ENCODE assay signal across 9 cellular contexts in the genomic region with DNA sequence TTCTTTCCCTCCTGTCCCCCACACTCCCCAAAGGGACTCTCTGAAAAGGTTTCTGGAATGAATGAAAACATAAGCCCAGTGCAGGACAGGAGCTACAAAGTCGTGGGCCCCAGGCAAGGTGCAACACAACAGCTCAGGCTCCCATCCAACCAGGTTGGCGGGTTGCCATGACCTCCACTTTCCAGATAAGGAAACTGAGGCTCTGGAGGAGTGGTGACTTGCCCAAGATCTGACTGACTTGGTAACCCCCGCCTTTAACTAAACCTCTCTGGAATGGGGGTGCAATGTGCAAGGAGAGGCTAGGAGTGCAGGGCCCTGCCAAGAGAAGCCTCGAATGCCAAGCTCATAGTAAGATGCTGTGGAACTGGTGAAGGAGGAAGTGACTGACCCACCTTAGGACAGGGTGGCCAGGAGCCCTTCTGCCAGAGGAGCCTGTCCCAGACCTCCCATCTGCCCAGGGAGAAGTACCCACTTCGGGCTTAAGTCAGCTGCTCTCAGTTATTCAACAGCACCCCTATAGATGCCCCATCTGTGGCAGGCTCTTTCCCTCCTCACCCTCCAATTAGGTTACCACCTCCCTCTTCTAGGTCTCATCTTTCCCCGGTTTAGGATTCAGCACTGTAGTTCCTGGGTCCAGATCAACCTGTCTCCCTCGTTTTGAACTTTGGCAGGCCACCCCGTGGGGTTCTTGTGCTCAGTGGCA. TPM values are rescaled to one million over a fixed set of nuclear protein-coding genes. Genes with fewer than 3 reads are reported as not detected.
DNase-seq lines count a peak whose midpoint lies in the region; ATAC-seq, FAIRE-seq and TF ChIP-seq lines count a peak whose summit lies in the region.
"Had no signal": no experiment of that assay in that cellular context is flagged by ENCODE, and none has a peak within 500 bp of the region (broad histone marks: within the 10 kb centered on the region; RNA-seq: fewer than 3 reads in every experiment).

No MANE protein-coding gene starts in this region.

- DNase-seq in IMR-90 (no peak), GM12892 (ENCODE audit: insufficient read length) (no peak), NCI-H774 (lab: John Stamatoyannopoulos, UW) (no peak), NCI-H82 (lab: John Stamatoyannopoulos, UW) (no peak), HK-2 (ENCODE audit: unreplicated experiment) (no peak)
- no peak for DNase-seq in activated naive CD4-positive, alpha-beta T cell treated with anti-CD3 and anti-CD28 coated beads, Interleukin-2, amount 10 ng/mL, durations not matched to agents 7 days and 5 days

- peak overlapping the region; percentile 99 for H2AK5ac ChIP-seq in IMR-90 (ENCODE audit: low read depth, low read length)

- H3K9me1 ChIP-seq in IMR-90 (ENCODE audit: insufficient read depth, low read length) = peaks cover 20% of the 10 kb centered on the region

- H3K9me3 Mint-ChIP-seq in activated naive CD4-positive, alpha-beta T cell treated with anti-CD3 and anti-CD28 coated beads, Interleukin-2, amount 10 ng/mL, durations not matched to agents 7 days and 5 days = no peaks in the 10 kb centered on the region

- 0 out of 2 replicates have a peak overlapping the region, but pooled peaks have one; percentile 77 for H2BK20ac ChIP-seq in IMR-90 (ENCODE audit: low read depth, low read length)

- 74% methylated on average over 2 of the region's 8 CpGs; no CpG with 5 or more reads in 1 of the 2 experiments for WGBS in IMR-90 (ENCODE audit: extremely low coverage in 2 of 2, insufficient read length in 1 of 2), 2 experiments

- TF ChIP-seq CTCF in IMR-90 (conservative IDR thresholded peaks at IDR 0.05; ENCODE audit: low read depth, low read length) = no peak

- no peak overlapping the region for H3K27ac ChIP-seq in IMR-90 (ENCODE audit: insufficient read depth, low read length)
- peak overlapping the region; percentile 98 for H3K27ac ChIP-seq in layer of hippocampus (ENCODE audit: low read depth, low read length)
- H3K27ac ChIP-seq in stomach smooth muscle (ENCODE audit: low read length) = peak overlapping the region; percentile 85

- peak overlapping the region; percentile 92; the same call in 1 of the 2 replicates for H2BK120ac ChIP-seq in IMR-90 (ENCODE audit: low read depth, low read length)

- H3K36me3 ChIP-seq in IMR-90 (ENCODE audit: control insufficient read depth, insufficient read depth, low read length) (peaks cover 17% of the 10 kb centered on the region), stomach smooth muscle (ENCODE audit: control insufficient read depth in 2 of 2, insufficient read depth in 2 of 2, low read length in 2 of 2) (peaks cover 15 to 17% of the 10 kb centered on the region in 2 donors)

- peaks cover 24% of the 10 kb centered on the region for H3K36me3 Mint-ChIP-seq in activated naive CD4-positive, alpha-beta T cell treated with anti-CD3 and anti-CD28 coated beads, Interleukin-2, amount 10 ng/mL, durations not matched to agents 7 days and 5 days

- H3K4me1 ChIP-seq in IMR-90 (ENCODE audit: control insufficient read depth, insufficient read depth, low read length) (peaks cover 15% of the 10 kb centered on the region), stomach smooth muscle (ENCODE audit: control insufficient read depth, insufficient read depth, low read length) (peaks cover 29% of the 10 kb centered on the region)

- TF ChIP-seq POLR2A in IMR-90 (IDR thresholded peaks at IDR 0.05; ENCODE audit: low read depth, low read length) (no peak), GM12892 (IDR thresholded peaks at IDR 0.05; ENCODE audit: low read depth, low read length) (no peak)

- no peak for TF ChIP-seq RAD21 in IMR-90 (IDR thresholded peaks at IDR 0.05; ENCODE audit: low read length)

- BruUV-seq in IMR-90 (replicated peaks; lab: Mats Ljungman, UMichigan) = no TSS peak

- H3K14ac ChIP-seq in IMR-90 (replicated peaks; ENCODE audit: low read depth, low read length) = peak overlapping the region; percentile 95

- peak overlapping the region; percentile 94 for H2AK9ac ChIP-seq in IMR-90 (replicated peaks; ENCODE audit: low read depth, low read length, poor library complexity)

- FAIRE-seq in GM12892 (lab: Jason Lieb, UNC) = no peak

- H3K9me3 ChIP-seq in IMR-90 (ENCODE audit: control insufficient read depth, insufficient read depth, low read length) = no peaks in the 10 kb centered on the region
- no peaks in the 10 kb centered on the region for H3K9me3 ChIP-seq in stomach smooth muscle (ENCODE audit: control insufficient read depth in 2 of 2, low read length in 2 of 2)

- H3K4ac ChIP-seq in IMR-90 (ENCODE audit: low read depth, low read length) = peak overlapping the region; percentile 97; the same call in 1 of the 2 replicates

- H3K27me3 Mint-ChIP-seq in activated naive CD4-positive, alpha-beta T cell treated with anti-CD3 and anti-CD28 coated beads, Interleukin-2, amount 10 ng/mL, durations not matched to agents 7 days and 5 days = no peaks in the 10 kb centered on the region

- dilution Hi-C loops in IMR-90 (cut with HindIII; ENCODE audit: low sequenced_read_pairs, unreplicated experiment) = no loop called here

- H2BK15ac ChIP-seq in IMR-90 (ENCODE audit: low read depth, low read length) = no peak overlapping the region; the same call in 1 of the 3 replicates

- in situ Hi-C loops in IMR-90 (cut with MboI; ENCODE audit: low sequenced_read_pairs) = no loop called here

- H3K4me2 ChIP-seq in IMR-90 (ENCODE audit: low read depth, low read length) = no peak overlapping the region

- H3K4me3 Mint-ChIP-seq in activated naive CD4-positive, alpha-beta T cell treated with anti-CD3 and anti-CD28 coated beads, Interleukin-2, amount 10 ng/mL, durations not matched to agents 7 days and 5 days = peak overlapping the region; percentile 85

- POLR2A ChIA-PET in IMR-90 (lab: Charles Lee; ENCODE audit: unreplicated experiment) = no interaction called here

- CTCF ChIA-PET in IMR-90 (lab: Yijun Ruan, JAX) = interaction anchor here (0.8 kb wide), 1 partner anchor 26 kb away, joined by 3 read pairs; no protein-coding TSS in a partner anchor
- CTCF ChIA-PET in activated naive CD4-positive, alpha-beta T cell treated with anti-CD3 and anti-CD28 coated beads, Interleukin-2, amount 10 ng/mL, durations not matched to agents 7 days and 5 days (lab: Charles Lee) = interaction anchor here (1.9 kb wide), 1 partner anchor 9 kb away, joined by 5 read pairs; the partner anchor contains the start of gene SEMA3G

- H4K5ac ChIP-seq in IMR-90 (ENCODE audit: low read depth, low read length) = peak overlapping the region; percentile 76

- intact Hi-C loops in IMR-90 (cut with micrococcal nuclease) = no loop called here

- H3K27me3 ChIP-seq in IMR-90 (ENCODE audit: control insufficient read depth, insufficient read depth, low read length) (no peaks in the 10 kb centered on the region), layer of hippocampus (ENCODE audit: control insufficient read depth, insufficient read depth, low read length) (no peaks in the 10 kb centered on the region), stomach smooth muscle (ENCODE audit: control insufficient read depth in 1 of 2, insufficient read depth in 2 of 2, low read length in 2 of 2) (no peaks in the 10 kb centered on the region)

- H3K9ac ChIP-seq in IMR-90 (ENCODE audit: low read depth, low read length) (no peak overlapping the region), stomach smooth muscle (ENCODE audit: low read length in 2 of 2) (peak overlapping the region; percentile 94 to 99)

- peak overlapping the region; percentile 66; the same call in 1 of the 2 replicates for H3K18ac ChIP-seq in IMR-90 (ENCODE audit: low read depth, low read length)

- H3K4me1 Mint-ChIP-seq in activated naive CD4-positive, alpha-beta T cell treated with anti-CD3 and anti-CD28 coated beads, Interleukin-2, amount 10 ng/mL, durations not matched to agents 7 days and 5 days = peaks cover 42% of the 10 kb centered on the region

- peaks cover 14% of the 10 kb centered on the region for H4K20me1 ChIP-seq in IMR-90 (ENCODE audit: insufficient read depth, low read length)

- peak overlapping the region; percentile 100 for H4K8ac ChIP-seq in IMR-90 (ENCODE audit: low read depth in 2 of 2, low read length in 2 of 2)

- peaks cover 29 to 40% of the 10 kb centered on the region in 2 experiments for H3K79me1 ChIP-seq in IMR-90 (ENCODE audit: low read depth in 1 of 2, low read length in 2 of 2)

- H3K27ac Mint-ChIP-seq in activated naive CD4-positive, alpha-beta T cell treated with anti-CD3 and anti-CD28 coated beads, Interleukin-2, amount 10 ng/mL, durations not matched to agents 7 days and 5 days = peak overlapping the region; percentile 91

- no peak overlapping the region for H3K4me3 ChIP-seq in IMR-90 (ENCODE audit: insufficient read depth, low read depth, low read length)
- peak overlapping the region; percentile 92 to 95 for H3K4me3 ChIP-seq in stomach smooth muscle (ENCODE audit: low read length in 2 of 2)

- H2BK5ac ChIP-seq in IMR-90 (ENCODE audit: low read depth, low read length, poor library complexity, severe bottlenecking) = peak overlapping the region; percentile 68

- no peak overlapping the region for H3K56ac ChIP-seq in IMR-90 (ENCODE audit: extremely low read depth, insufficient read depth, low read length)

- no peak overlapping the region for H3K23ac ChIP-seq in IMR-90 (ENCODE audit: low read depth, low read length)

- peak overlapping the region; percentile 96 for H2AFZ ChIP-seq in IMR-90 (replicated peaks; ENCODE audit: low read length, poor library complexity)

- H4K91ac ChIP-seq in IMR-90 (ENCODE audit: insufficient read depth, low read depth, low read length) = peak overlapping the region; percentile 93

- ATAC-seq in IMR-90 (ENCODE audit: low read depth) = no peak

RNA-seq across cellular contexts. Expression of gene TNNC1, which starts 0.5 kb away (rescaled TPM):
- 1.1 and 1.3 TPM in 2 replicates for total RNA-seq in IMR-90 (2012; rRNA removed)
- polyA plus RNA-seq in IMR-90 (2012; rRNA removed) = 4.0 and 4.6 TPM in 2 replicates
- polyA plus RNA-seq in IMR-90 (2012; cell fraction: cytosol; rRNA removed) = 1.8 and 2.3 TPM in 2 replicates
- polyA plus RNA-seq in IMR-90 (2012; cell fraction: nucleus; rRNA removed; ENCODE audit: low replicate concordance) = 3.4 and 6.2 TPM in 2 replicates
- polyA plus RNA-seq in GM12892 (2012; ENCODE audit: missing spikeins) = 1.7 TPM

RNA-seq across cellular contexts. Expression of gene NISCH, which starts 1.0 kb away (rescaled TPM):
- 34.2 and 36.9 TPM in 2 replicates for total RNA-seq in IMR-90 (2012; rRNA removed)
- polyA plus RNA-seq in IMR-90 (2012; rRNA removed) = 86.0 and 92.2 TPM in 2 replicates
- polyA plus RNA-seq in IMR-90 (2012; cell fraction: cytosol; rRNA removed) = 37.7 and 53.7 TPM in 2 replicates
- polyA plus RNA-seq in IMR-90 (2012; cell fraction: nucleus; rRNA removed; ENCODE audit: low replicate concordance) = 524 and 765 TPM in 2 replicates
- polyA plus RNA-seq in GM12892 (2012; ENCODE audit: missing spikeins) = 19.2 TPM

RNA-seq across cellular contexts. Expression of gene SEMA3G, which starts 9.5 kb away (rescaled TPM):
- not detected in 2 replicates for total RNA-seq in IMR-90 (2012; rRNA removed)
- polyA plus RNA-seq in IMR-90 (2012; rRNA removed) = 0.04 and 0.07 TPM in 2 replicates
- 0.01 and 0.07 TPM in 2 replicates for polyA plus RNA-seq in IMR-90 (2012; cell fraction: cytosol; rRNA removed)
- 0.01 and 0.03 TPM in 2 replicates for polyA plus RNA-seq in IMR-90 (2012; cell fraction: nucleus; rRNA removed; ENCODE audit: low replicate concordance)
- polyA plus RNA-seq in GM12892 (2012; ENCODE audit: missing spikeins) = not detected
- total RNA-seq: fibroblast of villous mesenchyme had no signal

RNA-seq across cellular contexts. Expression of gene STAB1, which starts 40.8 kb away (rescaled TPM):
- not detected in 2 replicates for total RNA-seq in IMR-90 (2012; rRNA removed)
- 0.04 TPM in 1 of 2 replicates, not detected in the other for polyA plus RNA-seq in IMR-90 (2012; rRNA removed)
- polyA plus RNA-seq in IMR-90 (2012; cell fraction: cytosol; rRNA removed) = 0.04 TPM in 1 of 2 replicates, not detected in the other
- polyA plus RNA-seq in IMR-90 (2012; cell fraction: nucleus; rRNA removed; ENCODE audit: low replicate concordance) = 0.24 and 0.60 TPM in 2 replicates
- not detected for polyA plus RNA-seq in GM12892 (2012; ENCODE audit: missing spikeins)

RNA-seq across cellular contexts. Expression of gene PHF7, which starts 43.9 kb away (rescaled TPM):
- 2.5 and 2.9 TPM in 2 replicates for total RNA-seq in IMR-90 (2012; rRNA removed)
- 2.1 and 2.8 TPM in 2 replicates for polyA plus RNA-seq in IMR-90 (2012; rRNA removed)
- polyA plus RNA-seq in IMR-90 (2012; cell fraction: cytosol; rRNA removed) = 0.81 and 1.0 TPM in 2 replicates
- polyA plus RNA-seq in IMR-90 (2012; cell fraction: nucleus; rRNA removed; ENCODE audit: low replicate concordance) = 2.0 and 8.4 TPM in 2 replicates
- 8.6 TPM for polyA plus RNA-seq in GM12892 (2012; ENCODE audit: missing spikeins)
